1 cellular context compared by ENCODE assay signal in the genomic region with DNA sequence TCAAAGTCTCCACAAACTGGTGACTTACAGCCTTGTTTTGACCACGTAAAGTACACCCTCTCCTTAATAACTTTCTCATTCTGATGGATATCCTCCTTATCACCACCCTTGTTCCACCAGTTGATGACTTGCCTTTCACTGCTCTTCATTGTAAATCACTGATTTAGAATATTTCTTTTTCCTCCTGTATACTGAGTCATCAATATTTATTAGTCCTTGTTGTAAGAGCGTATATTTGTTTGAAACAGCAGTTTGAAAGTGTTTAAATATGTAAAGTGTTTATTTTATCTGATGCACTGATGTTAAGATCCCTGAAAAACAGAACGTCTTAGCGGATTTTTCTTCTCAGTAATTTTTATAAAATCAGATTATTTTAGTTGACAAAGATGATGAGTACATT.
TF ChIP-seq lines count a peak whose summit lies in the region.

No MANE protein-coding gene starts in this region.

TF ChIP-seq in endothelial cell of umbilical vein, 7 proteins besides CTCF, POLR2A, EP300 and RAD21 (continued from another document):
- TF ChIP-seq JUN (IDR thresholded peaks at IDR 0.05; ENCODE audit: borderline replicate concordance, insufficient read depth, insufficient read length, low read depth) (no peak), POLR2AphosphoS5 (IDR thresholded peaks at IDR 0.05; ENCODE audit: insufficient read depth, low read depth, low read length) (no peak), EZH2 (IDR thresholded peaks at IDR 0.05; ENCODE audit: borderline replicate concordance, low read depth, low read length, severe bottlenecking) (no peak)
- TF ChIP-seq, protein P1, sequence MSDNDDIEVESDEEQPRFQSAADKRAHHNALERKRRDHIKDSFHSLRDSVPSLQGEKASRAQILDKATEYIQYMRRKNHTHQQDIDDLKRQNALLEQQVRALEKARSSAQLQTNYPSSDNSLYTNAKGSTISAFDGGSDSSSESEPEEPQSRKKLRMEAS (IDR thresholded peaks at IDR 0.05; ENCODE audit: insufficient read depth, insufficient read length): no peak
